13 cellular contexts compared by ENCODE assay signal in the genomic region with DNA sequence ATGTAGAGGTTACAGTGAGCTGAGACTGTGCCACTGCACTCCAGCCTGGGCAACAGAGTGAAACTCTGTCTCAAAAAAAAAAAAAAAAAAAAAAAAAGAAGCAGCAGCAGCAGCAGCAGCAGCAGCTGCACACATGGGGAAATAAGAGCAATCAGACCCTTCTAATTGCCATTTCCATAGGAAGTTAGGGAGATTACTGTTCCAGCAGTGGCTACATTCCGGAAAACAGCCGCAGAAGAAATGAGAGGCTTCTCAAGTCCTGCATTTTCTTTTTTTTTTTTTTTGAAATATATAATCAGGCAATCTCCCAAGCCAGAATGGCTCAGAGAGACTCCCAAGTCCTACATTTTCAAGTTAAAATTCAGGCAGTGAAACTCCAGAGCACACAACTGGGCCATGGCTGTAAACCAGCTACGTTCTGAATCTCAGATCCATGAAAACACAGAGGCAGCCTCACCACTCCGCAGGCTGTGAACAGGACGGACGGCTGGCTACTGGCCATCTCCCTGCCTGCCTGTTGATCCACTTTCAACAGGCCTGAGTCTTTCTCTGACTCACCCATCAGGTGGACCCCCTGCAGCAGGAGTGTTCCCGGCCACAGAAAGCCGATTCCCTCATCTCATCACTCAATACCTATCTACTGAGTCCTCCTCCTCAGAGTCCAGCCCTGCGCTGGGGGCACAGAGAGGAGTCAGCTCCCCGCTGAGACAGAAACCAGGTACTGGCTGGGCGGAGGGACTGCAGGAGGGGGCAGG. TPM values are rescaled to one million over a fixed set of nuclear protein-coding genes. Genes with fewer than 3 reads are reported as not detected.
DNase-seq lines count a peak whose midpoint lies in the region; ATAC-seq, FAIRE-seq and TF ChIP-seq lines count a peak whose summit lies in the region.
"Had no signal": no experiment of that assay in that cellular context is flagged by ENCODE, and none has a peak within 500 bp of the region (broad histone marks: within the 10 kb centered on the region; RNA-seq: fewer than 3 reads in every experiment).

No MANE protein-coding gene starts in this region.

- 36% methylated on average over 11 of the region's 11 CpGs for WGBS in right cardiac atrium

- peak overlapping the region; percentile 53 for H3K4me2 ChIP-seq in skeletal muscle satellite cell (ENCODE audit: low read length)

- H3K27me3 ChIP-seq in bronchial epithelial cell (ENCODE audit: control insufficient read depth, insufficient read depth, low read length) = no peaks in the 10 kb centered on the region
- no peaks in the 10 kb centered on the region for H3K27me3 ChIP-seq in right cardiac atrium (ENCODE audit: control insufficient read depth, insufficient read depth)
- H3K27me3 ChIP-seq in skeletal muscle satellite cell (ENCODE audit: control insufficient read depth, insufficient read depth, low read length) = no peaks in the 10 kb centered on the region
- H3K27me3 ChIP-seq: transverse colon had no signal

- CTCF ChIA-PET in HEK293 (lab: Yijun Ruan, JAX) = interaction anchor here (0.7 to 1.2 kb wide), 2 partner anchors 546 to 582 kb away, joined by 3 read pairs; no protein-coding TSS in a partner anchor

- H3K9ac ChIP-seq in skeletal muscle satellite cell (ENCODE audit: low read depth, low read length) = peak overlapping the region; percentile 52

- H3K9me3 ChIP-seq in HEK293 (ENCODE audit: control insufficient read depth, insufficient read depth, low read depth, low read length) (no peaks in the 10 kb centered on the region), right cardiac atrium (ENCODE audit: control insufficient read depth, low read length) (no peaks in the 10 kb centered on the region), skeletal muscle satellite cell (replicated peaks; ENCODE audit: low read length) (no peaks in the 10 kb centered on the region)
- H3K9me3 ChIP-seq: transverse colon had no signal

- no peak overlapping the region for H3K27ac ChIP-seq in HEK293 (ENCODE audit: extremely low read depth, low read depth, low read length)
- no peak overlapping the region for H3K27ac ChIP-seq in right cardiac atrium (ENCODE audit: low read length)
- H3K27ac ChIP-seq: transverse colon had no signal

- H3K4me3 ChIP-seq in HEK293 (ENCODE audit: low read depth, low read length) (no peak overlapping the region), bronchial epithelial cell (ENCODE audit: low read depth, low read length) (no peak overlapping the region), right cardiac atrium (ENCODE audit: low read length) (no peak overlapping the region), skeletal muscle satellite cell (ENCODE audit: low read length) (no peak overlapping the region)
- H3K4me3 ChIP-seq: transverse colon had no signal

- DNase-seq in bronchial epithelial cell (ENCODE audit: low read depth) (peak; percentile 20), right cardiac atrium (peak; percentile 49 to 80 (median 76)), H4 (ENCODE audit: low spot score) (no peak), GM19239 (ENCODE audit: insufficient read length, low spot score) (no peak)
- DNase-seq: Calu3; cortex of kidney; stimulated activated CD4-positive, alpha-beta T cell treated with anti-CD3 and anti-CD28 coated beads, Interleukin-4, amount 100 ng/mL, for 1 hour; transverse colon had no signal

- POLR2A ChIA-PET in HEK293 (lab: Yijun Ruan, JAX) = interaction anchor here (0.6 to 0.7 kb wide), 3 partner anchors 21 to 1254 kb away, joined by 4 to 8 read pairs (median 7); no protein-coding TSS in a partner anchor

- no peaks in the 10 kb centered on the region for H3K4me1 ChIP-seq in HEK293 (ENCODE audit: control insufficient read depth, insufficient read depth, low read length)
- no peaks in the 10 kb centered on the region for H3K4me1 ChIP-seq in right cardiac atrium (ENCODE audit: control insufficient read depth, insufficient read depth, low read length)
- peaks cover 15% of the 10 kb centered on the region for H3K4me1 ChIP-seq in skeletal muscle satellite cell (ENCODE audit: control insufficient read depth, insufficient read depth, low read length)
- H3K4me1 ChIP-seq: transverse colon had no signal

- FAIRE-seq in bronchial epithelial cell (lab: Jason Lieb, UNC) = peak; percentile 40
- no peak for FAIRE-seq in GM19239 (lab: Jason Lieb, UNC)

- H3K36me3 ChIP-seq in HEK293 (ENCODE audit: control insufficient read depth in 2 of 2, insufficient read depth in 1 of 2, low read length in 2 of 2) (peaks cover 3 to 41% of the 10 kb centered on the region in 2 experiments; a peak in 2 of 3 replicates), bronchial epithelial cell (ENCODE audit: control insufficient read depth, insufficient read depth, low read length) (peaks cover 4% of the 10 kb centered on the region), skeletal muscle satellite cell (ENCODE audit: insufficient read depth, low read length) (peaks cover 5% of the 10 kb centered on the region)

- intact Hi-C loops in right cardiac atrium (cut with DNase I) = no loop called here

- ATAC-seq in right cardiac atrium = peak; percentile 54 to 62
- ATAC-seq in GM18498 (IDR thresholded peaks at IDR 0.05; ENCODE audit: unreplicated experiment) = no peak
- no peak for ATAC-seq in HG03442 (IDR thresholded peaks at IDR 0.05; ENCODE audit: unreplicated experiment)
- ATAC-seq: natural killer cell treated with Interleukin-12 subunit alpha and Interleukin-12 subunit beta and Interleukin-15 and Interleukin-18, amount 100 ng/mL, for 72 hours had no signal

- TF ChIP-seq CTCF in HEK293 (tag by site-specific recombination; IDR thresholded peaks at IDR 0.05) = no peak
- no peak for TF ChIP-seq CTCF in bronchial epithelial cell (IDR thresholded peaks at IDR 0.05; ENCODE audit: insufficient read depth, low read length, severe bottlenecking)

TF ChIP-seq in HEK293, 187 proteins besides CTCF, POLR2A, EP300 and RAD21:
- TF ChIP-seq, protein P1, sequence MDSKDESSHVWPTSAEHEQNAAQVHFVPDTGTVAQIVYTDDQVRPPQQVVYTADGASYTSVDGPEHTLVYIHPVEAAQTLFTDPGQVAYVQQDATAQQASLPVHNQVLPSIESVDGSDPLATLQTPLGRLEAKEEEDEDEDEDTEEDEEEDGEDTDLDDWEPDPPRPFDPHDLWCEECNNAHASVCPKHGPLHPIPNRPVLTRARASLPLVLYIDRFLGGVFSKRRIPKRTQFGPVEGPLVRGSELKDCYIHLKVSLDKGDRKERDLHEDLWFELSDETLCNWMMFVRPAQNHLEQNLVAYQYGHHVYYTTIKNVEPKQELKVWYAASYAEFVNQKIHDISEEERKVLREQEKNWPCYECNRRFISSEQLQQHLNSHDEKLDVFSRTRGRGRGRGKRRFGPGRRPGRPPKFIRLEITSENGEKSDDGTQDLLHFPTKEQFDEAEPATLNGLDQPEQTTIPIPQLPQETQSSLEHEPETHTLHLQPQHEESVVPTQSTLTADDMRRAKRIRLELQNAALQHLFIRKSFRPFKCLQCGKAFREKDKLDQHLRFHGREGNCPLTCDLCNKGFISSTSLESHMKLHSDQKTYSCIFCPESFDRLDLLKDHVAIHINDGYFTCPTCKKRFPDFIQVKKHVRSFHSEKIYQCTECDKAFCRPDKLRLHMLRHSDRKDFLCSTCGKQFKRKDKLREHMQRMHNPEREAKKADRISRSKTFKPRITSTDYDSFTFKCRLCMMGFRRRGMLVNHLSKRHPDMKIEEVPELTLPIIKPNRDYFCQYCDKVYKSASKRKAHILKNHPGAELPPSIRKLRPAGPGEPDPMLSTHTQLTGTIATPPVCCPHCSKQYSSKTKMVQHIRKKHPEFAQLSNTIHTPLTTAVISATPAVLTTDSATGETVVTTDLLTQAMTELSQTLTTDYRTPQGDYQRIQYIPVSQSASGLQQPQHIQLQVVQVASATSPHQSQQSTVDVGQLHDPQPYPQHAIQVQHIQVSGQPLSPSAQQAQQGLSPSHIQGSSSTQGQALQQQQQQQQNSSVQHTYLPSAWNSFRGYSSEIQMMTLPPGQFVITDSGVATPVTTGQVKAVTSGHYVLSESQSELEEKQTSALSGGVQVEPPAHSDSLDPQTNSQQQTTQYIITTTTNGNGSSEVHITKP (tag by site-specific recombination; IDR thresholded peaks at IDR 0.05) = no peak
- TF ChIP-seq GLIS1 (tag by site-specific recombination; IDR thresholded peaks at IDR 0.05) (peak; percentile 51; the same call in 1 of the 2 replicates), ZBTB1 (tag by site-specific recombination; IDR thresholded peaks at IDR 0.05) (no peak), ZIC2 (tag by site-specific recombination; IDR thresholded peaks at IDR 0.05) (peak; percentile 54), SCRT2 (tag by site-specific recombination; IDR thresholded peaks at IDR 0.05) (peak; percentile 94), ZFP69B (tag by site-specific recombination; IDR thresholded peaks at IDR 0.05) (peak; percentile 38; the same call in 1 of the 2 replicates), ZNF335 (tag by site-specific recombination; conservative IDR thresholded peaks at IDR 0.05) (0 out of 2 replicates have a peak, but pooled peaks have one; percentile 39), GLIS2 (tag by site-specific recombination; IDR thresholded peaks at IDR 0.05) (peak; percentile 28; the same call in 1 of the 2 replicates), ZBTB17 (tag by site-specific recombination; IDR thresholded peaks at IDR 0.05) (peak; percentile 68), SCRT1 (tag by site-specific recombination; IDR thresholded peaks at IDR 0.05; ENCODE audit: borderline replicate concordance) (peak; percentile 72; the same call in 1 of the 2 replicates)

RNA-seq across cellular contexts. Expression of a gene that starts 15.0 kb away (rescaled TPM):
- total RNA-seq in bronchial epithelial cell (1.6 and 2.0 TPM in 2 replicates), right cardiac atrium (1 to 10 TPM; 3.5 to 4.6 (median 3.7) TPM)
- polyA plus RNA-seq in right cardiac atrium = 3.6 TPM
- 0.44 and 0.51 TPM in 2 replicates for total RNA-seq in skeletal muscle satellite cell (2012; rRNA removed)
- total RNA-seq in H4 (2014; rRNA removed; shearing (Covaris generic)) = 1.2 and 1.7 TPM in 2 replicates

RNA-seq across cellular contexts. Expression of a gene that starts 36.6 kb away (rescaled TPM):
- total RNA-seq in bronchial epithelial cell = 0.79 and 1.2 TPM in 2 replicates
- total RNA-seq in right cardiac atrium = 1 to 10 TPM; 2.6 to 3.3 (median 2.8) TPM
- 1.6 TPM for polyA plus RNA-seq in right cardiac atrium
- total RNA-seq in skeletal muscle satellite cell (2012; rRNA removed) = under 0.01 and 0.51 TPM in 2 replicates
- not detected in 2 replicates for total RNA-seq in H4 (2014; rRNA removed; shearing (Covaris generic))

RNA-seq across cellular contexts. Expression of a gene that starts 41.8 kb away (rescaled TPM):
- 7.6 and 9.0 TPM in 2 replicates for total RNA-seq in bronchial epithelial cell
- total RNA-seq in right cardiac atrium = 1 to 10 TPM; 4.6 to 5.8 (median 4.9) TPM
- 2.9 TPM for polyA plus RNA-seq in right cardiac atrium
- total RNA-seq in skeletal muscle satellite cell (2012; rRNA removed) = 9.4 and 14.7 TPM in 2 replicates
- 4.9 and 6.1 TPM in 2 replicates for total RNA-seq in H4 (2014; rRNA removed; shearing (Covaris generic))

RNA-seq across cellular contexts. Expression of a gene that starts 42.3 kb away (rescaled TPM):
- total RNA-seq in bronchial epithelial cell = 15.0 and 31.3 TPM in 2 replicates
- total RNA-seq in right cardiac atrium = 10 to 100 TPM in 1 of 4 donors, 1 to 10 TPM in 3; 7.7 to 10.5 (median 8.4) TPM
- polyA plus RNA-seq in right cardiac atrium = 7.4 TPM
- total RNA-seq in skeletal muscle satellite cell (2012; rRNA removed) = 14.2 and 18.8 TPM in 2 replicates
- total RNA-seq in H4 (2014; rRNA removed; shearing (Covaris generic)) = 12.6 and 22.6 TPM in 2 replicates

Comparison
In these comparisons a context has a peak if more than half of its experiments do, and no peak if none do; other contexts are left out.
1. DNase-seq: peak in bronchial epithelial cell (single experiment) and right cardiac atrium (3 of 3); none in H4 (single experiment) and GM19239 (single experiment).
2. ATAC-seq: peak in right cardiac atrium (2 of 2); none in GM18498 (single experiment) and HG03442 (single experiment).